ENCODE assay signal across 17 cellular contexts in genomic region chr11:33387996-33388395, GRCh38. TPM values are rescaled to one million over a fixed set of nuclear protein-coding genes. Genes with fewer than 3 reads are reported as not detected.
DNase-seq lines count a peak whose midpoint lies in the region; ATAC-seq lines count a peak whose summit lies in the region.
"Had no signal": no experiment of that assay in that cellular context is flagged by ENCODE, and none has a peak within 500 bp of the region (broad histone marks: within the 10 kb centered on the region; RNA-seq: fewer than 3 reads in every experiment).

No MANE protein-coding gene starts in this region.

- no peaks in the 10 kb centered on the region for H3K36me3 Mint-ChIP-seq in activated naive CD4-positive, alpha-beta T cell treated with anti-CD3 and anti-CD28 coated beads, Interleukin-2, amount 50 U/mL, for 72 hours
- H3K36me3 Mint-ChIP-seq: activated naive CD4-positive, alpha-beta T cell treated with anti-CD3 and anti-CD28 coated beads, Interleukin-2, amount 10 ng/mL, durations not matched to agents 7 days and 5 days; T-cell had no signal

- no peak overlapping the region for H3K4me3 ChIP-seq in aorta (ENCODE audit: low read length in 2 of 2)
- H3K4me3 ChIP-seq: esophagus squamous epithelium, psoas muscle had no signal

- H3K27ac Mint-ChIP-seq in activated naive CD4-positive, alpha-beta T cell treated with anti-CD3 and anti-CD28 coated beads, Interleukin-2, amount 50 U/mL, for 72 hours = no peak overlapping the region
- H3K27ac Mint-ChIP-seq: activated naive CD4-positive, alpha-beta T cell treated with anti-CD3 and anti-CD28 coated beads, Interleukin-2, amount 10 ng/mL, durations not matched to agents 7 days and 5 days; T-cell had no signal

- no peaks in the 10 kb centered on the region for H3K4me1 ChIP-seq in aorta (ENCODE audit: control insufficient read depth in 1 of 2, insufficient read depth in 2 of 2, low read length in 2 of 2)
- H3K4me1 ChIP-seq: esophagus squamous epithelium, psoas muscle had no signal

- intact Hi-C loops in aorta (cut with DNase I) = no loop called here

- ATAC-seq in GM18498 (IDR thresholded peaks at IDR 0.05; ENCODE audit: unreplicated experiment) = peak; percentile 63
- peak; percentile 45 for ATAC-seq in GM21529 (IDR thresholded peaks at IDR 0.05; ENCODE audit: unreplicated experiment)
- ATAC-seq in HG03432 (IDR thresholded peaks at IDR 0.05; ENCODE audit: unreplicated experiment) = peak; percentile 43
- ATAC-seq in aorta (ENCODE audit: low FRiP score) = no peak
- no peak for ATAC-seq in activated naive CD4-positive, alpha-beta T cell treated with anti-CD3 and anti-CD28 coated beads, Interleukin-2, amount 50 U/mL, for 72 hours
- ATAC-seq: psoas muscle, T-cell had no signal

- H3K27me3 ChIP-seq in aorta (ENCODE audit: control insufficient read depth in 1 of 2, insufficient read depth in 2 of 2, low read length in 1 of 2) = no peaks in the 10 kb centered on the region

- peaks cover 4% of the 10 kb centered on the region for H3K9me3 ChIP-seq in aorta (ENCODE audit: control insufficient read depth, low read length)

- peak; percentile 49 for DNase-seq in dermis blood vessel endothelial cell
- no peak for DNase-seq in stimulated activated CD4-positive, alpha-beta T cell treated with anti-CD3 and anti-CD28 coated beads, Interleukin-12 subunit alpha, Interleukin-12 subunit beta, amount 100 ng/mL, for 4 hours
- DNase-seq in aorta = no peak
- DNase-seq in activated naive CD4-positive, alpha-beta T cell treated with anti-CD3 and anti-CD28 coated beads, Interleukin-2, amount 50 U/mL, for 72 hours (ENCODE audit: low spot score in 2 of 2) = no peak
- no peak for DNase-seq in NCI-H510A (lab: John Stamatoyannopoulos, UW)
- DNase-seq: activated CD4-positive, alpha-beta T cell treated with anti-CD3 and anti-CD28 coated beads, Interleukin-2, amount 50 U/mL, for 4 hours; activated naive CD4-positive, alpha-beta T cell treated with anti-CD3 and anti-CD28 coated beads, Interleukin-2, amount 10 ng/mL, durations not matched to agents 7 days and 5 days; C1 segment of cervical spinal cord; central memory CD4-positive, alpha-beta T cell; esophagus squamous epithelium; IMR-90; NCI-H187 treated with DMSO at 0.1 percent for 48 hours; psoas muscle; T-cell had no signal

- H3K27ac ChIP-seq in aorta (ENCODE audit: low read depth in 1 of 2, low read length in 2 of 2) = no peak overlapping the region
- H3K27ac ChIP-seq: esophagus squamous epithelium, psoas muscle had no signal

- H3K9me3 Mint-ChIP-seq in activated naive CD4-positive, alpha-beta T cell treated with anti-CD3 and anti-CD28 coated beads, Interleukin-2, amount 50 U/mL, for 72 hours = no peaks in the 10 kb centered on the region
- H3K9me3 Mint-ChIP-seq: activated naive CD4-positive, alpha-beta T cell treated with anti-CD3 and anti-CD28 coated beads, Interleukin-2, amount 10 ng/mL, durations not matched to agents 7 days and 5 days had no signal

- 93 to 96% methylated on average over 5 of the region's 5 CpGs for WGBS in aorta, 2 donors

- no peaks in the 10 kb centered on the region for H3K36me3 ChIP-seq in aorta (ENCODE audit: control insufficient read depth in 1 of 2, insufficient read depth in 2 of 2, low read length in 1 of 2)
- H3K36me3 ChIP-seq: esophagus squamous epithelium had no signal

RNA-seq across cellular contexts. Expression of gene KIAA1549L, which starts 12.1 kb away (rescaled TPM):
- total RNA-seq in dermis blood vessel endothelial cell (4.4 and 4.8 TPM in 2 replicates), aorta (under 1 TPM; 0.16 to 0.27 TPM)
- under 1 TPM in 1 of 2 donors, not detected in 1; 0.05 TPM for polyA plus RNA-seq in aorta
- total RNA-seq in activated naive CD4-positive, alpha-beta T cell treated with anti-CD3 and anti-CD28 coated beads, Interleukin-2, amount 50 U/mL, for 72 hours = not detected

Comparison
In these comparisons a context has a peak if more than half of its experiments do, and no peak if none do; other contexts are left out.
1. ATAC-seq: peak in GM18498 (single experiment), GM21529 (single experiment) and HG03432 (single experiment); none in aorta (single experiment) and activated naive CD4-positive, alpha-beta T cell treated with anti-CD3 and anti-CD28 coated beads, Interleukin-2, amount 50 U/mL, for 72 hours (0 of 2).